ENCODE assay signal across 36 cellular contexts in genomic region chr3:81951106-81951505, GRCh38.
"Had no signal": no experiment of that assay in that cellular context is flagged by ENCODE, and none has a peak within 500 bp of the region (broad histone marks: within the 10 kb centered on the region; RNA-seq: fewer than 3 reads in every experiment).

No MANE protein-coding gene starts in this region.

- ATAC-seq: activated CD8-positive, alpha-beta T cell treated with anti-CD3 and anti-CD28 coated beads for 36 hours; activated T-cell treated with anti-CD3 and anti-CD28 coated beads, Interleukin-2, amount 50 U/mL, for 72 hours; activated T-helper 17 cell treated with anti-CD3 and anti-CD28 coated beads, Interleukin-2, amount 50 U/mL, for 72 hours; Right ventricle myocardium inferior; SK-N-SH treated with all-trans-retinoic acid at 6 μM for 48 hours; T-cell had no signal

- H3K4me1 ChIP-seq: ascending aorta had no signal

- H3K27me3 ChIP-seq: ascending aorta, cardiac muscle cell had no signal

- FAIRE-seq: RCC 7860 had no signal

- H2AFZ ChIP-seq: PC-9 had no signal

- DNase-seq: activated CD4-positive, alpha-beta T cell treated with anti-CD3 and anti-CD28 coated beads for 1 hour; activated CD4-positive, alpha-beta T cell treated with anti-CD3 and anti-CD28 coated beads for 48 hours; activated CD4-positive, alpha-beta T cell treated with anti-CD3 and anti-CD28 coated beads, Interleukin-2, amount 50 U/mL, for 4 hours; activated CD4-positive, CD25-positive, alpha-beta regulatory T cell; activated CD8-positive, alpha-beta T cell treated with anti-CD3 and anti-CD28 coated beads for 36 hours; activated effector memory CD4-positive, alpha-beta T cell treated with anti-CD3 and anti-CD28 coated beads, Interleukin-2, amount 50 U/mL, for 16 hours; activated naive CD4-positive, alpha-beta T cell; activated naive CD8-positive, alpha-beta T cell treated with anti-CD3 and anti-CD28 coated beads, Interleukin-2, amount 10 ng/mL, durations not matched to agents 7 days and 5 days; activated T-cell treated with anti-CD3 and anti-CD28 coated beads, Interleukin-2, amount 50 U/mL, for 1 hour; activated T-cell treated with anti-CD3 and anti-CD28 coated beads, Interleukin-2, amount 50 U/mL, for 72 hours; amygdala; NCI-H1048; NCI-H1105 treated with DMSO at 0.1 percent for 48 hours; NCI-H1436; NCI-H1694; NCI-H1930; NCI-H2081 treated with DMSO at 0.1 percent for 48 hours; NCI-H2171; NCI-H510A; NCI-H526; NCI-H748 treated with DMSO at 0.1 percent for 48 hours; PC-9; SIG-M5; T-cell; T-helper 2 cell; T-helper 9 cell had no signal

- H3K27ac ChIP-seq: ascending aorta, cardiac muscle cell, PC-9, RWPE1, VCaP had no signal

- H3K4me3 ChIP-seq: ascending aorta, cardiac muscle cell, PC-9 had no signal

- H3K9me3 ChIP-seq: ascending aorta had no signal

- H3K27ac Mint-ChIP-seq: activated CD8-positive, alpha-beta T cell treated with anti-CD3 and anti-CD28 coated beads for 36 hours; activated naive CD4-positive, alpha-beta T cell treated with anti-CD3 and anti-CD28 coated beads, Interleukin-2, amount 50 U/mL, for 24 hours; activated naive CD8-positive, alpha-beta T cell treated with anti-CD3 and anti-CD28 coated beads, Interleukin-2, amount 10 ng/mL, durations not matched to agents 7 days and 5 days; activated T-cell treated with anti-CD3 and anti-CD28 coated beads, Interleukin-2, amount 50 U/mL, for 72 hours; activated T-helper 17 cell treated with anti-CD3 and anti-CD28 coated beads, Interleukin-2, amount 50 U/mL, for 72 hours; T-cell had no signal

- H3K9me3 Mint-ChIP-seq: activated CD8-positive, alpha-beta T cell treated with anti-CD3 and anti-CD28 coated beads for 36 hours; activated naive CD8-positive, alpha-beta T cell treated with anti-CD3 and anti-CD28 coated beads, Interleukin-2, amount 10 ng/mL, durations not matched to agents 7 days and 5 days; activated T-cell treated with anti-CD3 and anti-CD28 coated beads, Interleukin-2, amount 50 U/mL, for 72 hours had no signal

- H3K4me3 Mint-ChIP-seq: activated CD8-positive, alpha-beta T cell treated with anti-CD3 and anti-CD28 coated beads for 36 hours; activated naive CD4-positive, alpha-beta T cell treated with anti-CD3 and anti-CD28 coated beads, Interleukin-2, amount 50 U/mL, for 24 hours; activated naive CD8-positive, alpha-beta T cell treated with anti-CD3 and anti-CD28 coated beads, Interleukin-2, amount 10 ng/mL, durations not matched to agents 7 days and 5 days; activated T-cell treated with anti-CD3 and anti-CD28 coated beads, Interleukin-2, amount 50 U/mL, for 72 hours; activated T-helper 17 cell treated with anti-CD3 and anti-CD28 coated beads, Interleukin-2, amount 50 U/mL, for 72 hours; central memory CD8-positive, alpha-beta T cell; T-cell had no signal

- H3K4me1 Mint-ChIP-seq: activated naive CD4-positive, alpha-beta T cell treated with anti-CD3 and anti-CD28 coated beads, Interleukin-2, amount 50 U/mL, for 24 hours; activated naive CD8-positive, alpha-beta T cell treated with anti-CD3 and anti-CD28 coated beads, Interleukin-2, amount 10 ng/mL, durations not matched to agents 7 days and 5 days; activated T-helper 17 cell treated with anti-CD3 and anti-CD28 coated beads, Interleukin-2, amount 50 U/mL, for 72 hours; central memory CD8-positive, alpha-beta T cell; T-cell had no signal

- H3K4me2 ChIP-seq: PC-9 had no signal

- H3K27me3 Mint-ChIP-seq: activated CD8-positive, alpha-beta T cell treated with anti-CD3 and anti-CD28 coated beads for 36 hours; activated naive CD4-positive, alpha-beta T cell treated with anti-CD3 and anti-CD28 coated beads, Interleukin-2, amount 50 U/mL, for 24 hours; activated naive CD8-positive, alpha-beta T cell treated with anti-CD3 and anti-CD28 coated beads, Interleukin-2, amount 10 ng/mL, durations not matched to agents 7 days and 5 days; activated T-helper 17 cell treated with anti-CD3 and anti-CD28 coated beads, Interleukin-2, amount 50 U/mL, for 72 hours; central memory CD8-positive, alpha-beta T cell had no signal

- H3K36me3 ChIP-seq: ascending aorta, cardiac muscle cell had no signal

- H3K36me3 Mint-ChIP-seq: activated naive CD4-positive, alpha-beta T cell treated with anti-CD3 and anti-CD28 coated beads, Interleukin-2, amount 50 U/mL, for 24 hours; activated naive CD8-positive, alpha-beta T cell treated with anti-CD3 and anti-CD28 coated beads, Interleukin-2, amount 10 ng/mL, durations not matched to agents 7 days and 5 days; T-cell had no signal
